Comparison of ENCODE assay signal across 8 cellular contexts in genomic region chr10:7525314-7526016, GRCh38.
A peak's percentile ranks its signal among the peaks of the same experiment; 100 is the strongest.
DNase-seq lines count a peak whose midpoint lies in the region; ATAC-seq, FAIRE-seq and TF ChIP-seq lines count a peak whose summit lies in the region.

No MANE protein-coding gene starts in this region.

- TF ChIP-seq CTCF in Peyer's patch (IDR thresholded peaks at IDR 0.05) (peak; percentile 72 to 83 (median 76)), retinal pigment epithelial cell (conservative IDR thresholded peaks at IDR 0.05; ENCODE audit: low read depth, low read length) (peak; percentile 75)

- H3K27ac ChIP-seq in Peyer's patch, result no peak overlapping the region

- peak; percentile 53 for ATAC-seq in GM19468 (IDR thresholded peaks at IDR 0.05; ENCODE audit: extremely low read depth, unreplicated experiment)
- peak; percentile 92 for ATAC-seq in Right ventricle myocardium superior (ENCODE audit: poor library complexity)
- no peak for ATAC-seq in GM21528 (IDR thresholded peaks at IDR 0.05; ENCODE audit: low FRiP score, unreplicated experiment)

- H3K9me3 ChIP-seq in Peyer's patch, result no peaks in the 10 kb centered on the region

- no peak overlapping the region for H3K4me3 Mint-ChIP-seq in activated naive CD8-positive, alpha-beta T cell treated with anti-CD3 and anti-CD28 coated beads for 36 hours

- no peaks in the 10 kb centered on the region for H3K4me1 ChIP-seq in Peyer's patch

- no peak for FAIRE-seq in HTR-8/SVneo (lab: Jason Lieb, UNC)

- DNase-seq in EH (ENCODE audit: low read depth) (peak; percentile 65), HTR-8/SVneo (ENCODE audit: insufficient read length, low spot score) (peak; percentile 71), Peyer's patch (peak in 2 of 3 donors; percentile 62 to 79), Right ventricle myocardium superior (no peak), retinal pigment epithelial cell (ENCODE audit: low read depth) (peak; percentile 34)
- DNase-seq in activated naive CD8-positive, alpha-beta T cell treated with anti-CD3 and anti-CD28 coated beads for 36 hours, result peak; percentile 51

- no peak for TF ChIP-seq POLR2A in Peyer's patch (IDR thresholded peaks at IDR 0.05)

- no peaks in the 10 kb centered on the region for H3K36me3 Mint-ChIP-seq in activated naive CD8-positive, alpha-beta T cell treated with anti-CD3 and anti-CD28 coated beads for 36 hours

- intact Hi-C loops in Right ventricle myocardium superior (cut with DNase I), result loop anchor here (5.0 kb wide), 1 partner anchor 97 kb away; no protein-coding TSS in a partner anchor

- peaks cover 8% of the 10 kb centered on the region for H3K4me1 Mint-ChIP-seq in activated naive CD8-positive, alpha-beta T cell treated with anti-CD3 and anti-CD28 coated beads for 36 hours

- H3K4me3 ChIP-seq in Peyer's patch (no peak overlapping the region), retinal pigment epithelial cell (ENCODE audit: low read length) (no peak overlapping the region)

- no peak overlapping the region for H3K27ac Mint-ChIP-seq in activated naive CD8-positive, alpha-beta T cell treated with anti-CD3 and anti-CD28 coated beads for 36 hours

- no peaks in the 10 kb centered on the region for H3K36me3 ChIP-seq in Peyer's patch

- no peaks in the 10 kb centered on the region for H3K9me3 Mint-ChIP-seq in activated naive CD8-positive, alpha-beta T cell treated with anti-CD3 and anti-CD28 coated beads for 36 hours

- H3K27me3 Mint-ChIP-seq in activated naive CD8-positive, alpha-beta T cell treated with anti-CD3 and anti-CD28 coated beads for 36 hours, result no peaks in the 10 kb centered on the region

- no peaks in the 10 kb centered on the region for H3K27me3 ChIP-seq in Peyer's patch
